Comparison of ENCODE assay signal across 31 cellular contexts in genomic region chr11:34513674-34513995, GRCh38. TPM values are rescaled to one million over a fixed set of nuclear protein-coding genes. Genes with fewer than 3 reads are reported as not detected.
DNase-seq lines count a peak whose midpoint lies in the region; ATAC-seq, FAIRE-seq and TF ChIP-seq lines count a peak whose summit lies in the region.
"Had no signal": no experiment of that assay in that cellular context is flagged by ENCODE, and none has a peak within 500 bp of the region (broad histone marks: within the 10 kb centered on the region; RNA-seq: fewer than 3 reads in every experiment).

TSS of gene ELF5 (minus strand) at chr11:34513794. CDS start at chr11:34505749, 8,045 bp downstream.

- TF ChIP-seq POLR2A in HCT116 (IDR thresholded peaks at IDR 0.05; ENCODE audit: borderline replicate concordance, extremely low read depth, insufficient read depth, insufficient read length) (no peak), breast epithelium (IDR thresholded peaks at IDR 0.05) (no peak), esophagus squamous epithelium (IDR thresholded peaks at IDR 0.05) (no peak)

- H3K36me3 ChIP-seq in HCT116 (ENCODE audit: control insufficient read depth in 1 of 2, insufficient read depth in 2 of 2, low read length in 2 of 2) (no peaks in the 10 kb centered on the region), breast epithelium (no peaks in the 10 kb centered on the region), MG63 (no peaks in the 10 kb centered on the region), esophagus squamous epithelium (no peaks in the 10 kb centered on the region)
- H3K36me3 ChIP-seq: tibial artery had no signal

- H3K9ac ChIP-seq in HCT116 (ENCODE audit: low read length), result no peak within 1 kb of the TSS
- H3K9ac ChIP-seq: KMS-11 had no signal

- peak within 1 kb of the TSS; percentile 12; the same call in 1 of the 2 replicates for H3K4me2 ChIP-seq in HCT116 (ENCODE audit: low read length)
- H3K4me2 ChIP-seq: KMS-11 had no signal

- no peaks in the 10 kb centered on the region for H3K27me3 Mint-ChIP-seq in neural crest cell (ENCODE audit: low read depth)
- H3K27me3 Mint-ChIP-seq: activated CD4-positive, alpha-beta memory T cell treated with anti-CD3 and anti-CD28 coated beads for 36 hours; stimulated activated naive CD8-positive, alpha-beta T cell treated with anti-CD3 and anti-CD28 coated beads, Interleukin-15, Interleukin-2, amounts not matched to agents 100 ng/mL and 50 ng/mL, for 24 hours had no signal

- BruUV-seq in HCT116 (replicated peaks; lab: Mats Ljungman, UMichigan), result no TSS peak

- WGBS in esophagus squamous epithelium, 2 donors, result 70 to 78% methylated on average over 5 of the region's 9 CpGs

- no peak for TF ChIP-seq RAD21 in HCT116 (IDR thresholded peaks at IDR 0.05; ENCODE audit: low read depth)

- H3K4me3 ChIP-seq in HCT116 (replicated peaks in 1 of 2; ENCODE audit: low read depth in 1 of 2, low read length in 2 of 2) (no peak within 1 kb of the TSS), breast epithelium (peak within 1 kb of the TSS in 2 of 3 donors; percentile 27 to 36), MG63 (no peak within 1 kb of the TSS), esophagus squamous epithelium (no peak within 1 kb of the TSS)
- H3K4me3 ChIP-seq: body of pancreas, tibial artery had no signal

- H4K20me1 ChIP-seq in HCT116 (ENCODE audit: insufficient read depth), result no peaks in the 10 kb centered on the region

- peaks cover 2 to 22% of the 10 kb centered on the region in 2 experiments; a peak in 2 of 4 replicates for H3K4me1 ChIP-seq in HCT116 (ENCODE audit: control insufficient read depth in 1 of 2, insufficient read depth in 2 of 2, low read length in 2 of 2)
- H3K4me1 ChIP-seq in breast epithelium, result no peaks in the 10 kb centered on the region
- peaks cover 0 to 12% (median 0%) of the 10 kb centered on the region in 3 donors for H3K4me1 ChIP-seq in esophagus squamous epithelium
- H3K4me1 ChIP-seq: tibial artery had no signal

- H3K79me2 ChIP-seq in HCT116 (ENCODE audit: insufficient read depth, low read length), result no peaks in the 10 kb centered on the region

- no peaks in the 10 kb centered on the region for H3K9me2 ChIP-seq in HCT116 (ENCODE audit: insufficient read depth)

- TF ChIP-seq CTCF in 22Rv1 (IDR thresholded peaks at IDR 0.05), result no peak
- TF ChIP-seq CTCF in HCT116 (IDR thresholded peaks at IDR 0.05 in 2 of 3, conservative IDR thresholded peaks at IDR 0.05 in 1 of 3; ENCODE audit: borderline replicate concordance in 1 of 3, insufficient read depth in 1 of 3, low read depth in 2 of 3, low read length in 2 of 3), result no peak
- TF ChIP-seq CTCF in breast epithelium (IDR thresholded peaks at IDR 0.05), result no peak
- no peak for TF ChIP-seq CTCF in neural crest cell (conservative IDR thresholded peaks at IDR 0.05)
- no peak for TF ChIP-seq CTCF in esophagus squamous epithelium (IDR thresholded peaks at IDR 0.05)

- RAD21 ChIA-PET in HCT116 (lab: Charles Lee; ENCODE audit: low non-redundant PET in 1 of 2, low total read pairs in 2 of 2, uncharacterized antibody in 2 of 2, unreplicated experiment in 2 of 2), result no interaction called here

- CTCF ChIA-PET in HCT116 (lab: Charles Lee), result interaction anchor here (0.9 to 3.5 kb wide), 12 partner anchors 9 to 385 kb away, joined by 3 to 19 read pairs (median 5); no protein-coding TSS in a partner anchor

- no peak for FAIRE-seq in RCC 7860 (lab: Jason Lieb, UNC)
- FAIRE-seq: GM18507 had no signal

- no peaks in the 10 kb centered on the region for H3K36me3 Mint-ChIP-seq in neural crest cell (ENCODE audit: low read depth)
- H3K36me3 Mint-ChIP-seq: activated CD4-positive, alpha-beta memory T cell treated with anti-CD3 and anti-CD28 coated beads for 36 hours had no signal

- ATAC-seq in HCT116, result no peak
- ATAC-seq: body of pancreas had no signal

- intact Hi-C loops in HCT116 (cut with micrococcal nuclease), result loop anchor here (2.0 kb wide), 2 partner anchors 377 to 879 kb away; no protein-coding TSS in a partner anchor
- intact Hi-C loops in breast epithelium (cut with DNase I; ENCODE audit: low total_unique reads), result no loop called here
- intact Hi-C loops in esophagus squamous epithelium (cut with DNase I), result no loop called here

- no peaks in the 10 kb centered on the region for H3K9me3 Mint-ChIP-seq in neural crest cell
- H3K9me3 Mint-ChIP-seq: activated CD4-positive, alpha-beta memory T cell treated with anti-CD3 and anti-CD28 coated beads for 36 hours; H9; stimulated activated naive CD8-positive, alpha-beta T cell treated with anti-CD3 and anti-CD28 coated beads, Interleukin-15, Interleukin-2, amounts not matched to agents 100 ng/mL and 50 ng/mL, for 24 hours had no signal

- peak within 1 kb of the TSS; percentile 12 for H3K27ac Mint-ChIP-seq in neural crest cell (ENCODE audit: unreplicated experiment)
- H3K27ac Mint-ChIP-seq: activated CD4-positive, alpha-beta memory T cell treated with anti-CD3 and anti-CD28 coated beads for 36 hours; stimulated activated naive CD8-positive, alpha-beta T cell treated with anti-CD3 and anti-CD28 coated beads, Interleukin-15, Interleukin-2, amounts not matched to agents 100 ng/mL and 50 ng/mL, for 24 hours had no signal

- POLR2A ChIA-PET in HCT116 (lab: Charles Lee), result interaction anchor here (1.1 kb wide), 1 partner anchor 9 kb away, joined by 3 read pairs; no protein-coding TSS in a partner anchor

- peaks cover 24% of the 10 kb centered on the region for H3K4me1 Mint-ChIP-seq in neural crest cell

- H3K27me3 ChIP-seq in HCT116 (ENCODE audit: insufficient read depth, low read length) (no peaks in the 10 kb centered on the region), breast epithelium (no peaks in the 10 kb centered on the region), MG63 (no peaks in the 10 kb centered on the region), esophagus squamous epithelium (no peaks in the 10 kb centered on the region)
- H3K27me3 ChIP-seq: body of pancreas, tibial artery had no signal

- H3K4me3 Mint-ChIP-seq in neural crest cell, result no peak within 1 kb of the TSS
- H3K4me3 Mint-ChIP-seq: activated CD4-positive, alpha-beta memory T cell treated with anti-CD3 and anti-CD28 coated beads for 36 hours; H9; stimulated activated naive CD8-positive, alpha-beta T cell treated with anti-CD3 and anti-CD28 coated beads, Interleukin-15, Interleukin-2, amounts not matched to agents 100 ng/mL and 50 ng/mL, for 24 hours had no signal

- H3K27ac ChIP-seq in 22Rv1 (peak within 1 kb of the TSS; percentile 62), HCT116 (ENCODE audit: low read depth, low read length) (no peak within 1 kb of the TSS), breast epithelium (peak within 1 kb of the TSS; percentile 52 to 79), esophagus squamous epithelium (no peak within 1 kb of the TSS)
- H3K27ac ChIP-seq: body of pancreas, KMS-11, tibial artery had no signal

- H3K9me3 ChIP-seq in HCT116 (ENCODE audit: control insufficient read depth in 1 of 2, insufficient read depth in 1 of 2, low read depth in 1 of 2, low read length in 2 of 2), result no peaks in the 10 kb centered on the region
- H3K9me3 ChIP-seq in breast epithelium, result no peaks in the 10 kb centered on the region
- H3K9me3 ChIP-seq in MG63, result no peaks in the 10 kb centered on the region
- H3K9me3 ChIP-seq in esophagus squamous epithelium, result no peaks in the 10 kb centered on the region
- H3K9me3 ChIP-seq: body of pancreas, tibial artery had no signal

- DNase-seq in HCT116 (ENCODE audit: low read depth, low spot score), result no peak
- DNase-seq in breast epithelium (ENCODE audit: low spot score in 2 of 2), result peak in 1 of 2 donors; percentile 35
- no peak for DNase-seq in neural crest cell (ENCODE audit: low read depth, low spot score)
- no peak for DNase-seq in RCC 7860 (ENCODE audit: low spot score)
- DNase-seq in MG63, result no peak
- no peak for DNase-seq in NCI-H146 treated with DMSO at 0.1 percent for 48 hours (lab: John Stamatoyannopoulos, UW; ENCODE audit: unreplicated experiment)
- no peak for DNase-seq in esophagus squamous epithelium (lab: John Stamatoyannopoulos, UW)
- DNase-seq: activated CD4-positive, alpha-beta memory T cell treated with anti-CD3 and anti-CD28 coated beads for 36 hours; activated CD4-positive, CD25-positive, alpha-beta regulatory T cell; activated effector memory CD4-positive, alpha-beta T cell treated with anti-CD3 and anti-CD28 coated beads, Interleukin-2, amount 50 U/mL, for 16 hours; erythroblast; foreskin melanocyte; NCI-H1092; NCI-H2081; right cardiac atrium; stimulated activated CD4-positive, alpha-beta T cell treated with anti-CD3 and anti-CD28 coated beads, Interleukin-12 subunit alpha, Interleukin-12 subunit beta, amount 100 ng/mL, for 4 hours; stimulated activated CD4-positive, alpha-beta T cell treated with anti-CD3 and anti-CD28 coated beads, Interleukin-4, amount 100 ng/mL, for 4 hours; T-helper 9 cell; tibial artery had no signal

- H2AFZ ChIP-seq in HCT116 (ENCODE audit: low read depth, low read length, poor library complexity, severe bottlenecking), result peak within 1 kb of the TSS; percentile 51

TF ChIP-seq in HCT116, 20 proteins besides CTCF, POLR2A, EP300 and RAD21 (continues in another document):
- TF ChIP-seq ZFX (IDR thresholded peaks at IDR 0.05), result no peak
- TF ChIP-seq ATF3 (IDR thresholded peaks at IDR 0.05), result no peak
- no peak for TF ChIP-seq ZNF274 (IDR thresholded peaks at IDR 0.05; ENCODE audit: low read depth, low read length)

RNA-seq across cellular contexts. Expression of gene ELF5, which starts in this region (rescaled TPM):
- total RNA-seq in HCT116 (2021; ENCODE audit: unreplicated experiment) (0.32 TPM), breast epithelium (10 to 100 TPM in 2 of 3 donors, not detected in 1; 18.7 to 32.5 TPM), neural crest cell (not detected in 2 replicates), esophagus squamous epithelium (1 to 10 TPM in 1 of 4 donors, under 1 TPM in 3; 0.11 to 1.8 (median 0.32) TPM)
- polyA plus RNA-seq in HCT116 (2012), result 0.02 and 0.26 TPM in 2 replicates
- not detected in 2 replicates for total RNA-seq in MG63 (2014; rRNA removed; shearing (Covaris generic); ENCODE audit: low replicate concordance)
- total RNA-seq: A673; activated CD4-positive, alpha-beta memory T cell treated with anti-CD3 and anti-CD28 coated beads for 36 hours; body of pancreas; chondrocyte; H9; lung microvascular endothelial cell; myocyte; omental fat pad; right cardiac atrium had no signal
- polyA plus RNA-seq: BJ, right cardiac atrium had no signal

Comparison
In these comparisons a context has a peak if more than half of its experiments do, and no peak if none do; other contexts are left out.
1. H3K27ac ChIP-seq: peak in 22Rv1 (single experiment) and breast epithelium (2 of 2); none in HCT116 (single experiment) and esophagus squamous epithelium (0 of 4).
2. H3K4me3 ChIP-seq: peak in breast epithelium (2 of 3); none in HCT116 (0 of 2), MG63 (single experiment) and esophagus squamous epithelium (0 of 4).